Comparison of ENCODE assay signal across 18 cellular contexts in genomic region chr18:68417166-68417776, GRCh38.
A peak's percentile ranks its signal among the peaks of the same experiment; 100 is the strongest.
DNase-seq lines count a peak whose midpoint lies in the region; ATAC-seq and TF ChIP-seq lines count a peak whose summit lies in the region.
"Had no signal": no experiment of that assay in that cellular context is flagged by ENCODE, and none has a peak within 500 bp of the region (broad histone marks: within the 10 kb centered on the region; RNA-seq: fewer than 3 reads in every experiment).

No MANE protein-coding gene starts in this region.

- H3K36me3 Mint-ChIP-seq in glutamatergic neuron (ENCODE audit: unreplicated experiment), result peaks cover 5% of the 10 kb centered on the region
- H3K36me3 Mint-ChIP-seq: naive B cell had no signal

- peaks cover 20% of the 10 kb centered on the region for H3K4me1 Mint-ChIP-seq in glutamatergic neuron (ENCODE audit: low read depth, unreplicated experiment)
- H3K4me1 Mint-ChIP-seq: naive B cell had no signal

- peaks cover 3% of the 10 kb centered on the region for H3K9me3 Mint-ChIP-seq in glutamatergic neuron (ENCODE audit: unreplicated experiment)

- H3K4me1 ChIP-seq in ACC112 (ENCODE audit: control insufficient read depth, insufficient read depth, low read length, unreplicated experiment) (peaks cover 17% of the 10 kb centered on the region), heart left ventricle (no peaks in the 10 kb centered on the region)
- H3K4me1 ChIP-seq: uterus had no signal

- no peaks in the 10 kb centered on the region for H3K79me2 ChIP-seq in ACC112 (ENCODE audit: control insufficient read depth, insufficient read depth, low read length, unreplicated experiment)

- ATAC-seq in activated CD4-positive, CD25-positive, alpha-beta regulatory T cell treated with anti-CD3 and anti-CD28 coated beads, Interleukin-2, amount 50 U/mL, for 24 hours, result no peak
- no peak for ATAC-seq in heart left ventricle
- ATAC-seq: left ventricle myocardium superior, Right ventricle myocardium inferior had no signal

- DNase-seq in HCEC 1CT, result peak; percentile 39
- DNase-seq in SHP77 treated with DMSO at 0.1 percent for 48 hours (lab: John Stamatoyannopoulos, UW), result peak; percentile 63
- DNase-seq in glutamatergic neuron, result no peak
- no peak for DNase-seq in glomerular visceral epithelial cell (ENCODE audit: extremely low spot score)
- no peak for DNase-seq in heart left ventricle
- DNase-seq in HT-29 (ENCODE audit: low spot score), result no peak
- DNase-seq: activated CD4-positive, CD25-positive, alpha-beta regulatory T cell; activated CD8-positive, alpha-beta memory T cell treated with anti-CD3 and anti-CD28 coated beads, Interleukin-2, amount 50 U/mL, for 4 hours; activated naive CD4-positive, alpha-beta T cell treated with Interleukin-2 at 50 U/mL for 16 hours; brain microvascular endothelial cell; left ventricle myocardium superior; naive B cell; NCI-H1930; NK-92 treated with Interleukin-12 subunit alpha and Interleukin-12 subunit beta, amount 100 ng/mL, for 24 hours; uterus had no signal

- intact Hi-C loops in heart left ventricle (cut with DNase I), result no loop called here

- no peak for TF ChIP-seq POLR2A in heart left ventricle (IDR thresholded peaks at IDR 0.05)

- H3K27ac ChIP-seq in ACC112 (ENCODE audit: low read depth, low read length), result peak overlapping the region; percentile 43
- no peak overlapping the region for H3K27ac ChIP-seq in heart left ventricle
- H3K27ac ChIP-seq: brain microvascular endothelial cell, uterus had no signal

- H3K9me3 ChIP-seq in heart left ventricle, result peaks cover 0 to 7% (median 0%) of the 10 kb centered on the region in 12 donors
- H3K9me3 ChIP-seq: uterus had no signal

- peak overlapping the region; percentile 1 for H2AFZ ChIP-seq in ACC112 (ENCODE audit: low read length, unreplicated experiment)

- no peaks in the 10 kb centered on the region for H3K36me3 ChIP-seq in ACC112 (ENCODE audit: insufficient read depth, low read length)
- no peaks in the 10 kb centered on the region for H3K36me3 ChIP-seq in heart left ventricle
- H3K36me3 ChIP-seq: brain microvascular endothelial cell, uterus had no signal

- H3K27me3 ChIP-seq in ACC112 (ENCODE audit: insufficient read depth, low read length) (no peaks in the 10 kb centered on the region), heart left ventricle (no peaks in the 10 kb centered on the region)
- H3K27me3 ChIP-seq: brain microvascular endothelial cell, uterus had no signal

- peak overlapping the region; percentile 96 for H3K27ac Mint-ChIP-seq in glutamatergic neuron (ENCODE audit: unreplicated experiment)
- H3K27ac Mint-ChIP-seq: naive B cell had no signal

- TF ChIP-seq CTCF in glutamatergic neuron (IDR thresholded peaks at IDR 0.05; ENCODE audit: partially characterized antibody, unreplicated experiment) (no peak), heart left ventricle (IDR thresholded peaks at IDR 0.05) (no peak)

- peaks cover 5% of the 10 kb centered on the region for H3K27me3 Mint-ChIP-seq in glutamatergic neuron (ENCODE audit: unreplicated experiment)
- H3K27me3 Mint-ChIP-seq: naive B cell had no signal

- H3K4me3 ChIP-seq in ACC112 (ENCODE audit: low read depth, low read length) (no peak overlapping the region), heart left ventricle (no peak overlapping the region)
- H3K4me3 ChIP-seq: uterus had no signal

- 34 to 48% (median 44%) methylated on average over 2 of the region's 2 CpGs for WGBS in heart left ventricle, 4 donors

- peak overlapping the region; percentile 71 for H3K4me3 Mint-ChIP-seq in glutamatergic neuron (ENCODE audit: unreplicated experiment)
- H3K4me3 Mint-ChIP-seq: naive B cell had no signal

Comparison
In these comparisons a context has a peak if more than half of its experiments do, and no peak if none do; other contexts are left out.
1. DNase-seq: peak in HCEC 1CT (single experiment) and SHP77 treated with DMSO at 0.1 percent for 48 hours (single experiment); none in glutamatergic neuron (single experiment), glomerular visceral epithelial cell (single experiment), heart left ventricle (0 of 5) and HT-29 (single experiment).